In the genomic region with DNA sequence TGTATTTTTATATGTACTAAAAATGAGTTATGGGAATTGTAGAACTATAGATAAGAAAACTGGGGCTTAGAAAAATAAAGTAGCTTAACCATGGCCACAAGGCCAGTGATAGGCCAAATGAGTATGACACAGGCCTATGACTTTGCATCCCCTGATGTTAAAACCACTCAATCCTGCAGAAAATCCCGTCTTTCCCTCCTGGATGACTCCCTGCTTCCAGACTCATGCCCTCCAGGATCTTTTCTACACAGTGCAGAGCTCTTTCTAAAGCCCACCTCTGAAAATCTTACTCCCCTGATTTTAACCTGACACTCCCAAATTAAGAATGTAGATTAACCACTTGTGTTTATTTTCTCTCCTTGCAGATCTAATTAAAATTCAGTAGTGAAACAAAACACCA, we compare ENCODE assay signal across 14 cellular contexts.
"Had no signal": no experiment of that assay in that cellular context is flagged by ENCODE, and none has a peak within 500 bp of the region (broad histone marks: within the 10 kb centered on the region; RNA-seq: fewer than 3 reads in every experiment).

No MANE protein-coding gene starts in this region.

- H3K4me1 ChIP-seq: SJSA1 had no signal

- H3K4me3 ChIP-seq: SJSA1 had no signal

- ATAC-seq: HepG2 had no signal

- H3K27ac ChIP-seq: SJSA1 had no signal

- DNase-seq: KBM-7, MV-4-11, NCI-H1048, NCI-H146, NCI-H1694 treated with DMSO at 0.1 percent for 48 hours, NCI-H1930, NCI-H2171 treated with DMSO at 0.1 percent for 48 hours, NCI-H526 treated with DMSO at 0.1 percent for 48 hours, NCI-H774, Right ventricle myocardium superior, RPMI8226, SIG-M5 had no signal

- H3K36me3 ChIP-seq: SJSA1 had no signal

- H3K27me3 ChIP-seq: SJSA1 had no signal

- H3K9me3 ChIP-seq: SJSA1 had no signal
